8 cellular contexts compared by ENCODE assay signal in genomic region chr19:47729468-47729798, GRCh38. TPM values are rescaled to one million over a fixed set of nuclear protein-coding genes. Genes with fewer than 3 reads are reported as not detected.
DNase-seq lines count a peak whose midpoint lies in the region; ATAC-seq and TF ChIP-seq lines count a peak whose summit lies in the region.

No MANE protein-coding gene starts in this region.

- peaks cover 17% of the 10 kb centered on the region for H3K27me3 Mint-ChIP-seq in activated CD8-positive, alpha-beta T cell treated with anti-CD3 and anti-CD28 coated beads, Interleukin-2, amount 10 ng/mL, durations not matched to agents 7 days and 5 days (ENCODE audit: low read depth)
- H3K27me3 Mint-ChIP-seq in progenitor cell of endocrine pancreas = peaks cover 12% of the 10 kb centered on the region

- CTCF ChIA-PET in activated CD8-positive, alpha-beta T cell treated with anti-CD3 and anti-CD28 coated beads, Interleukin-2, amount 10 ng/mL, durations not matched to agents 7 days and 5 days (lab: Charles Lee) = interaction anchor here (1.0 to 1.2 kb wide), 2 partner anchors 16 to 22 kb away, joined by 3 to 5 read pairs; partner anchors contain the start of gene EHD2

- peak; percentile 31 for ATAC-seq in activated CD8-positive, alpha-beta T cell treated with anti-CD3 and anti-CD28 coated beads, Interleukin-2, amount 10 ng/mL, durations not matched to agents 7 days and 5 days
- ATAC-seq in Right ventricle myocardium superior (ENCODE audit: poor library complexity) = peak; percentile 53

- H3K4me3 Mint-ChIP-seq in activated CD8-positive, alpha-beta T cell treated with anti-CD3 and anti-CD28 coated beads, Interleukin-2, amount 10 ng/mL, durations not matched to agents 7 days and 5 days = peak overlapping the region; percentile 66
- peak overlapping the region; percentile 60 for H3K4me3 Mint-ChIP-seq in progenitor cell of endocrine pancreas (ENCODE audit: low read depth)

- TF ChIP-seq CTCF in progenitor cell of endocrine pancreas (IDR thresholded peaks at IDR 0.05; ENCODE audit: unreplicated experiment) = no peak

- DNase-seq in DMS53 (lab: John Stamatoyannopoulos, UW) = peak; percentile 44
- no peak for DNase-seq in DMS53 treated with DMSO at 0.1 percent for 48 hours (lab: John Stamatoyannopoulos, UW; ENCODE audit: unreplicated experiment)
- peak; percentile 42 for DNase-seq in activated CD8-positive, alpha-beta T cell treated with anti-CD3 and anti-CD28 coated beads, Interleukin-2, amount 10 ng/mL, durations not matched to agents 7 days and 5 days
- DNase-seq in Right ventricle myocardium superior = peak; percentile 70
- DNase-seq in progenitor cell of endocrine pancreas (ENCODE audit: low spot score, unreplicated experiment) = no peak
- DNase-seq in activated gamma-delta T cell treated with Interleukin-2 at 50 U/mL for 16 hours = no peak
- DNase-seq in DMS114 treated with DMSO at 0.1 percent for 48 hours (lab: John Stamatoyannopoulos, UW; ENCODE audit: unreplicated experiment) = no peak
- DNase-seq in NCI-H748 treated with DMSO at 0.1 percent for 48 hours (lab: John Stamatoyannopoulos, UW) = no peak

- peaks cover 17% of the 10 kb centered on the region for H3K4me1 Mint-ChIP-seq in activated CD8-positive, alpha-beta T cell treated with anti-CD3 and anti-CD28 coated beads, Interleukin-2, amount 10 ng/mL, durations not matched to agents 7 days and 5 days (ENCODE audit: low read depth)
- peaks cover 14% of the 10 kb centered on the region for H3K4me1 Mint-ChIP-seq in progenitor cell of endocrine pancreas (ENCODE audit: low read depth)

- no peaks in the 10 kb centered on the region for H3K36me3 Mint-ChIP-seq in activated CD8-positive, alpha-beta T cell treated with anti-CD3 and anti-CD28 coated beads, Interleukin-2, amount 10 ng/mL, durations not matched to agents 7 days and 5 days (ENCODE audit: low read depth)
- no peaks in the 10 kb centered on the region for H3K36me3 Mint-ChIP-seq in progenitor cell of endocrine pancreas (ENCODE audit: insufficient read depth)

- intact Hi-C loops in Right ventricle myocardium superior (cut with DNase I) = no loop called here

- peak overlapping the region; percentile 27 for H3K27ac Mint-ChIP-seq in activated CD8-positive, alpha-beta T cell treated with anti-CD3 and anti-CD28 coated beads, Interleukin-2, amount 10 ng/mL, durations not matched to agents 7 days and 5 days
- peak overlapping the region; percentile 88 for H3K27ac Mint-ChIP-seq in progenitor cell of endocrine pancreas

- POLR2A ChIA-PET in activated CD8-positive, alpha-beta T cell treated with anti-CD3 and anti-CD28 coated beads, Interleukin-2, amount 10 ng/mL, durations not matched to agents 7 days and 5 days (lab: Charles Lee) = no interaction called here

- H3K9me3 Mint-ChIP-seq in activated CD8-positive, alpha-beta T cell treated with anti-CD3 and anti-CD28 coated beads, Interleukin-2, amount 10 ng/mL, durations not matched to agents 7 days and 5 days (ENCODE audit: insufficient read depth) = no peaks in the 10 kb centered on the region
- H3K9me3 Mint-ChIP-seq in progenitor cell of endocrine pancreas (ENCODE audit: low read depth) = no peaks in the 10 kb centered on the region

RNA-seq across cellular contexts. Expression of gene NOP53, which starts 15.9 kb away (rescaled TPM):
- total RNA-seq in activated CD8-positive, alpha-beta T cell treated with anti-CD3 and anti-CD28 coated beads, Interleukin-2, amount 10 ng/mL, durations not matched to agents 7 days and 5 days = 100 to 1,000 TPM; 244 to 272 TPM
- total RNA-seq in Right ventricle myocardium superior = 153 TPM
- 301 and 312 TPM in 2 replicates for total RNA-seq in progenitor cell of endocrine pancreas

RNA-seq across cellular contexts. Expression of gene EHD2, which starts 16.2 kb away (rescaled TPM):
- under 1 TPM in 1 of 2 experiments, not detected in 1; 0.34 TPM for total RNA-seq in activated CD8-positive, alpha-beta T cell treated with anti-CD3 and anti-CD28 coated beads, Interleukin-2, amount 10 ng/mL, durations not matched to agents 7 days and 5 days
- total RNA-seq in Right ventricle myocardium superior (45.2 TPM), progenitor cell of endocrine pancreas (0.41 and 0.64 TPM in 2 replicates)

RNA-seq across cellular contexts. Expression of gene SELENOW, which starts 49.1 kb away (rescaled TPM):
- 100 to 1,000 TPM; 132 to 140 TPM for total RNA-seq in activated CD8-positive, alpha-beta T cell treated with anti-CD3 and anti-CD28 coated beads, Interleukin-2, amount 10 ng/mL, durations not matched to agents 7 days and 5 days
- 1,241 TPM for total RNA-seq in Right ventricle myocardium superior
- total RNA-seq in progenitor cell of endocrine pancreas = 342 and 392 TPM in 2 replicates

Comparison
In these comparisons a context has a peak if more than half of its experiments do, and no peak if none do; other contexts are left out.
1. DNase-seq: peak in DMS53 (single experiment), activated CD8-positive, alpha-beta T cell treated with anti-CD3 and anti-CD28 coated beads, Interleukin-2, amount 10 ng/mL, durations not matched to agents 7 days and 5 days (single experiment) and Right ventricle myocardium superior (single experiment); none in DMS53 treated with DMSO at 0.1 percent for 48 hours (single experiment), progenitor cell of endocrine pancreas (single experiment), activated gamma-delta T cell treated with Interleukin-2 at 50 U/mL for 16 hours (single experiment), DMS114 treated with DMSO at 0.1 percent for 48 hours (single experiment) and NCI-H748 treated with DMSO at 0.1 percent for 48 hours (single experiment).
2. RNA of gene EHD2, which starts 16.2 kb away (total RNA-seq): 45.2 TPM in Right ventricle myocardium superior (single experiment); 0.41 to 0.64 TPM in progenitor cell of endocrine pancreas and 0.34 TPM in activated CD8-positive, alpha-beta T cell treated with anti-CD3 and anti-CD28 coated beads, Interleukin-2, amount 10 ng/mL, durations not matched to agents 7 days and 5 days; every median in the first group is over 10 times any median in the second.